ENCODE assay signal across 8 cellular contexts in genomic region chr6:136549359-136550044, GRCh38. TPM values are rescaled to one million over a fixed set of nuclear protein-coding genes. Genes with fewer than 3 reads are reported as not detected.
DNase-seq lines count a peak whose midpoint lies in the region; ATAC-seq and TF ChIP-seq lines count a peak whose summit lies in the region.

No MANE protein-coding gene starts in this region.

- no peak overlapping the region for H3K27ac Mint-ChIP-seq in T-helper 2 cell treated with Interferon-gamma antibody and Interleukin-4, amounts not matched to agents 5 μg/mL and 100 μg/mL, for 36 hours
- no peak overlapping the region for H3K27ac Mint-ChIP-seq in activated T-helper 2 cell treated with anti-CD3 and anti-CD28 coated beads, Interferon-gamma antibody, Interleukin-2, Interleukin-4, amounts not matched to agents 10 μg/mL and 5 μg/mL and 100 μg/mL, durations not matched to agents 14 hours and 24 hours and 36 hours

- peaks cover 70% of the 10 kb centered on the region for H3K27me3 Mint-ChIP-seq in T-helper 2 cell treated with Interferon-gamma antibody and Interleukin-4, amounts not matched to agents 5 μg/mL and 100 μg/mL, for 36 hours (ENCODE audit: low read depth)
- peaks cover 66% of the 10 kb centered on the region for H3K27me3 Mint-ChIP-seq in activated T-helper 2 cell treated with anti-CD3 and anti-CD28 coated beads, Interferon-gamma antibody, Interleukin-2, Interleukin-4, amounts not matched to agents 10 μg/mL and 5 μg/mL and 100 μg/mL, durations not matched to agents 14 hours and 24 hours and 36 hours (ENCODE audit: low read depth)

- H3K9me3 Mint-ChIP-seq in T-helper 2 cell treated with Interferon-gamma antibody and Interleukin-4, amounts not matched to agents 5 μg/mL and 100 μg/mL, for 36 hours = no peaks in the 10 kb centered on the region
- no peaks in the 10 kb centered on the region for H3K9me3 Mint-ChIP-seq in activated T-helper 2 cell treated with anti-CD3 and anti-CD28 coated beads, Interferon-gamma antibody, Interleukin-2, Interleukin-4, amounts not matched to agents 10 μg/mL and 5 μg/mL and 100 μg/mL, durations not matched to agents 14 hours and 24 hours and 36 hours

- H3K4me3 Mint-ChIP-seq in T-helper 2 cell treated with Interferon-gamma antibody and Interleukin-4, amounts not matched to agents 5 μg/mL and 100 μg/mL, for 36 hours = peak overlapping the region; percentile 70
- peak overlapping the region; percentile 75 for H3K4me3 Mint-ChIP-seq in activated T-helper 2 cell treated with anti-CD3 and anti-CD28 coated beads, Interferon-gamma antibody, Interleukin-2, Interleukin-4, amounts not matched to agents 10 μg/mL and 5 μg/mL and 100 μg/mL, durations not matched to agents 14 hours and 24 hours and 36 hours (ENCODE audit: low read depth)

- peaks cover 39% of the 10 kb centered on the region for H3K27me3 ChIP-seq in left ventricle myocardium inferior (ENCODE audit: low read depth)

- ATAC-seq in HG03520 (IDR thresholded peaks at IDR 0.05; ENCODE audit: unreplicated experiment) = peak; percentile 7

- H3K4me1 ChIP-seq in left ventricle myocardium inferior = peaks cover 21% of the 10 kb centered on the region

- H3K36me3 ChIP-seq in left ventricle myocardium inferior = no peaks in the 10 kb centered on the region

- H3K36me3 Mint-ChIP-seq in T-helper 2 cell treated with Interferon-gamma antibody and Interleukin-4, amounts not matched to agents 5 μg/mL and 100 μg/mL, for 36 hours (ENCODE audit: low read depth) = no peaks in the 10 kb centered on the region
- no peaks in the 10 kb centered on the region for H3K36me3 Mint-ChIP-seq in activated T-helper 2 cell treated with anti-CD3 and anti-CD28 coated beads, Interferon-gamma antibody, Interleukin-2, Interleukin-4, amounts not matched to agents 10 μg/mL and 5 μg/mL and 100 μg/mL, durations not matched to agents 14 hours and 24 hours and 36 hours (ENCODE audit: low read depth)

- TF ChIP-seq CTCF in left ventricle myocardium inferior (IDR thresholded peaks at IDR 0.05; ENCODE audit: borderline replicate concordance) = no peak

- DNase-seq in T-helper 2 cell treated with Interferon-gamma antibody and Interleukin-4, amounts not matched to agents 5 μg/mL and 100 μg/mL, for 36 hours (ENCODE audit: low spot score) = no peak
- DNase-seq in T-helper 2 cell = no peak
- DNase-seq in activated T-helper 2 cell treated with anti-CD3 and anti-CD28 coated beads, Interferon-gamma antibody, Interleukin-2, Interleukin-4, amounts not matched to agents 10 μg/mL and 5 μg/mL and 100 μg/mL, durations not matched to agents 14 hours and 24 hours and 36 hours (ENCODE audit: low spot score) = no peak
- no peak for DNase-seq in left ventricle myocardium inferior
- peak; percentile 77 for DNase-seq in posterior vena cava (ENCODE audit: low spot score)
- DNase-seq in NCI-H128 (lab: John Stamatoyannopoulos, UW; ENCODE audit: unreplicated experiment) = no peak
- no peak for DNase-seq in DMS153 treated with DMSO at 0.1 percent for 48 hours (lab: John Stamatoyannopoulos, UW; ENCODE audit: unreplicated experiment)

- intact Hi-C loops in activated T-helper 2 cell treated with anti-CD3 and anti-CD28 coated beads, Interferon-gamma antibody, Interleukin-2, Interleukin-4, amounts not matched to agents 10 μg/mL and 5 μg/mL and 100 μg/mL, durations not matched to agents 14 hours and 24 hours and 36 hours (cut with micrococcal nuclease) = no loop called here
- intact Hi-C loops in left ventricle myocardium inferior (cut with micrococcal nuclease) (no loop called here), posterior vena cava (cut with DNase I) (no loop called here)

- H3K9me3 ChIP-seq in left ventricle myocardium inferior (replicated peaks) = no peaks in the 10 kb centered on the region

- no peak overlapping the region for H3K27ac ChIP-seq in left ventricle myocardium inferior (replicated peaks)

- peak overlapping the region; percentile 86 for H3K4me3 ChIP-seq in left ventricle myocardium inferior

- H3K4me1 Mint-ChIP-seq in T-helper 2 cell treated with Interferon-gamma antibody and Interleukin-4, amounts not matched to agents 5 μg/mL and 100 μg/mL, for 36 hours (ENCODE audit: low read depth) = peaks cover 3% of the 10 kb centered on the region
- H3K4me1 Mint-ChIP-seq in activated T-helper 2 cell treated with anti-CD3 and anti-CD28 coated beads, Interferon-gamma antibody, Interleukin-2, Interleukin-4, amounts not matched to agents 10 μg/mL and 5 μg/mL and 100 μg/mL, durations not matched to agents 14 hours and 24 hours and 36 hours (ENCODE audit: low read depth) = peaks cover 7% of the 10 kb centered on the region

RNA-seq across cellular contexts. Expression of gene MAP7, which starts 0.7 kb away (rescaled TPM):
- 0.94 and 1.2 TPM in 2 replicates for total RNA-seq in activated T-helper 2 cell treated with anti-CD3 and anti-CD28 coated beads, Interferon-gamma antibody, Interleukin-2, Interleukin-4, amounts not matched to agents 10 μg/mL and 5 μg/mL and 100 μg/mL, durations not matched to agents 14 hours and 24 hours and 36 hours
- total RNA-seq in left ventricle myocardium inferior = 3.1 TPM
- 1 to 10 TPM; 2.7 to 3.1 TPM for total RNA-seq in posterior vena cava
